ENCODE assay signal across 12 cellular contexts in the genomic region with DNA sequence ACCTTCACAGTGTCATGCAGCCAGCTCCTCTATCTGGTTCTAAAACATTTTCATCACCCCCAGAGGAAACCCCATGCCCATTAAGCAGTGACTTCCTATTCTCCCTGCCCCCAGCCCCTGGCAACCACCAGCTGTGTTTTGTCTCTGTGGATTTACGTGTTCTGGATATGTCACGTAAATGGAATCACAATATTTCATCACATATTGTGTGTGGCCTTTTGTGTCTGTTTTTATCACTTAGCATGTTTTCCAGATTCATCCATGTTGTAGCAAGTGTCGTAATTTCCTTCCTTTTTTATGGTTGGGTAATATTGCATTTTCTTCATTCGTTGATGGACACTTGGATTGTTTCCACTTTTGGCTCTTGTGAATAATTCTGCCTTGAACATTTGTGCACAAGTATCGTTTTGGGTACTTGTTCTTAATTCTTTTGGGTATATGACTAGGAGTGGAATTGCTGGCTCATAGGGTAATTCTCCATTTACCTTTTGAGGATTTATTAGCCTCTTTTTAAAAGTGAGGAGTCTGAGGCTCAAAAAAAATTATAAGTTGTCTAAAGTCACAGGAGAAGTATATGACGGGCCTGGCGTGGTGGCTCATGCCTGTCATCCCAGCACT.
DNase-seq lines count a peak whose midpoint lies in the region; ATAC-seq and TF ChIP-seq lines count a peak whose summit lies in the region.
"Had no signal": no experiment of that assay in that cellular context is flagged by ENCODE, and none has a peak within 500 bp of the region (broad histone marks: within the 10 kb centered on the region; RNA-seq: fewer than 3 reads in every experiment).

No MANE protein-coding gene starts in this region.

- H3K4me3 ChIP-seq in AG10803 (ENCODE audit: low read length), result no peak overlapping the region
- H3K4me3 ChIP-seq in CD8-positive, alpha-beta T cell (ENCODE audit: low read depth, low read length), result no peak overlapping the region
- H3K4me3 ChIP-seq in naive thymus-derived CD4-positive, alpha-beta T cell (ENCODE audit: low read length), result no peak overlapping the region
- H3K4me3 ChIP-seq: Peyer's patch had no signal

- H3K27me3 Mint-ChIP-seq in CD8-positive, alpha-beta T cell (ENCODE audit: low read depth), result no peaks in the 10 kb centered on the region
- no peaks in the 10 kb centered on the region for H3K27me3 Mint-ChIP-seq in activated naive CD8-positive, alpha-beta T cell treated with anti-CD3 and anti-CD28 coated beads, Interleukin-2, amount 10 ng/mL, durations not matched to agents 7 days and 5 days
- no peaks in the 10 kb centered on the region for H3K27me3 Mint-ChIP-seq in naive thymus-derived CD4-positive, alpha-beta T cell

- no peaks in the 10 kb centered on the region for H3K9me3 Mint-ChIP-seq in CD8-positive, alpha-beta T cell
- no peaks in the 10 kb centered on the region for H3K9me3 Mint-ChIP-seq in activated naive CD8-positive, alpha-beta T cell treated with anti-CD3 and anti-CD28 coated beads, Interleukin-2, amount 10 ng/mL, durations not matched to agents 7 days and 5 days
- no peaks in the 10 kb centered on the region for H3K9me3 Mint-ChIP-seq in naive thymus-derived CD4-positive, alpha-beta T cell

- no peaks in the 10 kb centered on the region for H3K9me3 ChIP-seq in CD8-positive, alpha-beta T cell (ENCODE audit: low read length)
- no peaks in the 10 kb centered on the region for H3K9me3 ChIP-seq in naive thymus-derived CD4-positive, alpha-beta T cell (ENCODE audit: control insufficient read depth in 2 of 3, low read length in 3 of 3)
- H3K9me3 ChIP-seq: heart right ventricle, Peyer's patch had no signal

- CTCF ChIA-PET in CD8-positive, alpha-beta T cell (lab: Charles Lee), result interaction anchor here (1.4 to 4.7 kb wide), 4 partner anchors 8 to 277 kb away, joined by 3 to 31 read pairs (median 6); no protein-coding TSS in a partner anchor
- CTCF ChIA-PET in naive thymus-derived CD4-positive, alpha-beta T cell (lab: Charles Lee), result no interaction called here

- POLR2A ChIA-PET in CD8-positive, alpha-beta T cell (lab: Charles Lee), result interaction anchor here (1.1 to 3.0 kb wide), 2 partner anchors 14 to 251 kb away, joined by 3 to 7 read pairs; no protein-coding TSS in a partner anchor
- POLR2A ChIA-PET in activated naive CD8-positive, alpha-beta T cell treated with anti-CD3 and anti-CD28 coated beads, Interleukin-2, amount 10 ng/mL, durations not matched to agents 7 days and 5 days (lab: Charles Lee), result interaction anchor here (2.7 to 6.1 kb wide), 2 partner anchors 45 to 70 kb away, joined by 20 to 42 read pairs; no protein-coding TSS in a partner anchor
- POLR2A ChIA-PET in naive thymus-derived CD4-positive, alpha-beta T cell (lab: Charles Lee), result interaction anchor here (1.3 to 2.4 kb wide), 2 partner anchors 68 to 252 kb away, joined by 3 to 9 read pairs; no protein-coding TSS in a partner anchor

- H3K4me3 Mint-ChIP-seq in CD8-positive, alpha-beta T cell, result peak overlapping the region; percentile 3
- H3K4me3 Mint-ChIP-seq in activated naive CD8-positive, alpha-beta T cell treated with anti-CD3 and anti-CD28 coated beads, Interleukin-2, amount 10 ng/mL, durations not matched to agents 7 days and 5 days, result no peak overlapping the region
- H3K4me3 Mint-ChIP-seq in naive thymus-derived CD4-positive, alpha-beta T cell, result peak overlapping the region; percentile 26 to 92 (median 86)

- H3K36me3 Mint-ChIP-seq in CD8-positive, alpha-beta T cell, result no peaks in the 10 kb centered on the region
- peaks cover 2% of the 10 kb centered on the region for H3K36me3 Mint-ChIP-seq in activated naive CD8-positive, alpha-beta T cell treated with anti-CD3 and anti-CD28 coated beads, Interleukin-2, amount 10 ng/mL, durations not matched to agents 7 days and 5 days
- peaks cover 0 to 7% (median 0%) of the 10 kb centered on the region in 5 donors for H3K36me3 Mint-ChIP-seq in naive thymus-derived CD4-positive, alpha-beta T cell

- H3K36me3 ChIP-seq in CD8-positive, alpha-beta T cell (ENCODE audit: insufficient read depth, low read length), result no peaks in the 10 kb centered on the region
- no peaks in the 10 kb centered on the region for H3K36me3 ChIP-seq in naive thymus-derived CD4-positive, alpha-beta T cell (ENCODE audit: control insufficient read depth in 2 of 3, insufficient read depth in 3 of 3, low read length in 3 of 3)
- H3K36me3 ChIP-seq: heart right ventricle, Peyer's patch had no signal

- intact Hi-C loops in CD8-positive, alpha-beta T cell (cut with DNase I, micrococcal nuclease), result loop anchor here (2.0 to 5.0 kb wide), 3 partner anchors 123 to 276 kb away; a partner anchor contains a TSS
- intact Hi-C loops in naive thymus-derived CD4-positive, alpha-beta T cell (cut with micrococcal nuclease), result loop anchor here in 1 of 2 donors (5.0 kb wide), 1 partner anchor 278 kb away; no protein-coding TSS in a partner anchor

- H3K4me1 ChIP-seq in CD8-positive, alpha-beta T cell (ENCODE audit: insufficient read depth, low read length), result peaks cover 33% of the 10 kb centered on the region
- H3K4me1 ChIP-seq in naive thymus-derived CD4-positive, alpha-beta T cell (ENCODE audit: control insufficient read depth in 2 of 2, insufficient read depth in 2 of 2, low read length in 2 of 2), result peaks cover 8 to 34% of the 10 kb centered on the region in 2 donors

- no peak for ATAC-seq in CD8-positive, alpha-beta T cell
- no peak for ATAC-seq in activated naive CD8-positive, alpha-beta T cell treated with anti-CD3 and anti-CD28 coated beads, Interleukin-2, amount 10 ng/mL, durations not matched to agents 7 days and 5 days (ENCODE audit: low read depth)
- peak; percentile 35 for ATAC-seq in naive thymus-derived CD4-positive, alpha-beta T cell

- DNase-seq in AG10803 (ENCODE audit: low read depth), result peak; percentile 67
- DNase-seq in CD8-positive, alpha-beta T cell, result no peak
- DNase-seq in activated naive CD8-positive, alpha-beta T cell treated with anti-CD3 and anti-CD28 coated beads, Interleukin-2, amount 10 ng/mL, durations not matched to agents 7 days and 5 days, result no peak
- DNase-seq in naive thymus-derived CD4-positive, alpha-beta T cell, result no peak
- no peak for DNase-seq in NK-92 treated with Interleukin-12 subunit alpha and Interleukin-12 subunit beta, amount 100 ng/mL, for 24 hours (lab: John Stamatoyannopoulos, UW)
- DNase-seq in GM03348 (ENCODE audit: low spot score), result no peak
- no peak for DNase-seq in stimulated activated CD4-positive, alpha-beta T cell treated with anti-CD3 and anti-CD28 coated beads, Interleukin-2, amount 100 ng/mL, for 24 hours
- no peak for DNase-seq in NCI-H2107 (lab: John Stamatoyannopoulos, UW)
- DNase-seq: activated gamma-delta T cell treated with Interleukin-2 at 50 U/mL for 16 hours; effector CD4-positive, alpha-beta T cell; heart right ventricle; Peyer's patch had no signal

- no peak overlapping the region for H3K27ac ChIP-seq in CD8-positive, alpha-beta T cell (ENCODE audit: low read depth, low read length)
- no peak overlapping the region for H3K27ac ChIP-seq in naive thymus-derived CD4-positive, alpha-beta T cell (ENCODE audit: low read depth, low read length)

- TF ChIP-seq CTCF in AG10803 (conservative IDR thresholded peaks at IDR 0.05; ENCODE audit: low read length), result no peak
- TF ChIP-seq CTCF in CD8-positive, alpha-beta T cell (IDR thresholded peaks at IDR 0.05), result no peak

- no peaks in the 10 kb centered on the region for H3K27me3 ChIP-seq in CD8-positive, alpha-beta T cell (ENCODE audit: insufficient read depth, low read length)
- H3K27me3 ChIP-seq in naive thymus-derived CD4-positive, alpha-beta T cell (ENCODE audit: control insufficient read depth in 2 of 2, insufficient read depth in 2 of 2, low read length in 2 of 2), result no peaks in the 10 kb centered on the region
- H3K27me3 ChIP-seq: heart right ventricle, Peyer's patch had no signal

- no peak overlapping the region for H3K27ac Mint-ChIP-seq in CD8-positive, alpha-beta T cell
- H3K27ac Mint-ChIP-seq in activated naive CD8-positive, alpha-beta T cell treated with anti-CD3 and anti-CD28 coated beads, Interleukin-2, amount 10 ng/mL, durations not matched to agents 7 days and 5 days, result peak overlapping the region; percentile 60
- peak overlapping the region in 7 of 9 donors; percentile 20 to 81 (median 66) for H3K27ac Mint-ChIP-seq in naive thymus-derived CD4-positive, alpha-beta T cell

- peaks cover 44% of the 10 kb centered on the region for H3K4me1 Mint-ChIP-seq in CD8-positive, alpha-beta T cell (ENCODE audit: low read depth)
- H3K4me1 Mint-ChIP-seq in activated naive CD8-positive, alpha-beta T cell treated with anti-CD3 and anti-CD28 coated beads, Interleukin-2, amount 10 ng/mL, durations not matched to agents 7 days and 5 days, result peaks cover 48% of the 10 kb centered on the region
- peaks cover 28 to 63% (median 59%) of the 10 kb centered on the region in 7 donors for H3K4me1 Mint-ChIP-seq in naive thymus-derived CD4-positive, alpha-beta T cell
